ENCODE assay signal across 13 cellular contexts in genomic region chr12:22313276-22313995, GRCh38.
"Had no signal": no experiment of that assay in that cellular context is flagged by ENCODE, and none has a peak within 500 bp of the region (broad histone marks: within the 10 kb centered on the region; RNA-seq: fewer than 3 reads in every experiment).

No MANE protein-coding gene starts in this region.

- H3K9me3 Mint-ChIP-seq: activated CD8-positive, alpha-beta T cell treated with anti-CD3 and anti-CD28 coated beads for 36 hours; activated T-cell treated with anti-CD3 and anti-CD28 coated beads, Interleukin-2, amount 50 U/mL, for 4 hours; natural killer cell treated with Interleukin-12 subunit alpha and Interleukin-12 subunit beta and Interleukin-15 and Interleukin-18, amount 100 ng/mL, for 72 hours; T-helper 1 cell treated with Interleukin-12 subunit alpha and Interleukin-12 subunit beta and Interleukin-4 antibody, amounts not matched to agents 30 μg/mL and 1 μg/mL, for 36 hours had no signal

- H3K36me3 Mint-ChIP-seq: natural killer cell treated with Interleukin-12 subunit alpha and Interleukin-12 subunit beta and Interleukin-15 and Interleukin-18, amount 100 ng/mL, for 72 hours had no signal

- DNase-seq: activated CD4-positive, alpha-beta T cell treated with anti-CD3 and anti-CD28 coated beads for 36 hours; activated CD8-positive, alpha-beta T cell treated with anti-CD3 and anti-CD28 coated beads for 36 hours; activated effector memory CD4-positive, alpha-beta T cell treated with anti-CD3 and anti-CD28 coated beads, Interleukin-2, amount 50 U/mL, for 16 hours; activated T-cell treated with anti-CD3 and anti-CD28 coated beads, Interleukin-2, amount 50 U/mL, for 4 hours; kidney glomerular epithelial cell; small intestine; stimulated activated CD4-positive, alpha-beta T cell treated with anti-CD3 and anti-CD28 coated beads, Interleukin-4, amount 100 ng/mL, for 24 hours; stimulated activated naive CD4-positive, alpha-beta T cell; transverse colon had no signal

- ATAC-seq: activated CD4-positive, alpha-beta T cell treated with anti-CD3 and anti-CD28 coated beads for 36 hours; activated CD8-positive, alpha-beta T cell treated with anti-CD3 and anti-CD28 coated beads for 36 hours; activated T-cell treated with anti-CD3 and anti-CD28 coated beads, Interleukin-2, amount 50 U/mL, for 4 hours; natural killer cell treated with Interleukin-12 subunit alpha and Interleukin-12 subunit beta and Interleukin-15 and Interleukin-18, amount 100 ng/mL, for 72 hours had no signal

- H3K27me3 Mint-ChIP-seq: brain had no signal

- H3K27me3 ChIP-seq: transverse colon had no signal

- H3K4me3 ChIP-seq: transverse colon had no signal

- H3K27ac ChIP-seq: transverse colon had no signal

- H3K4me3 Mint-ChIP-seq: activated CD4-positive, alpha-beta T cell treated with anti-CD3 and anti-CD28 coated beads for 36 hours; activated CD8-positive, alpha-beta T cell treated with anti-CD3 and anti-CD28 coated beads for 36 hours; activated naive CD8-positive, alpha-beta T cell; activated T-cell treated with anti-CD3 and anti-CD28 coated beads, Interleukin-2, amount 50 U/mL, for 4 hours; brain; natural killer cell treated with Interleukin-12 subunit alpha and Interleukin-12 subunit beta and Interleukin-15 and Interleukin-18, amount 100 ng/mL, for 72 hours; T-helper 1 cell treated with Interleukin-12 subunit alpha and Interleukin-12 subunit beta and Interleukin-4 antibody, amounts not matched to agents 30 μg/mL and 1 μg/mL, for 36 hours had no signal

- H3K27ac Mint-ChIP-seq: activated CD4-positive, alpha-beta T cell treated with anti-CD3 and anti-CD28 coated beads for 36 hours; activated CD8-positive, alpha-beta T cell treated with anti-CD3 and anti-CD28 coated beads for 36 hours; activated naive CD8-positive, alpha-beta T cell; natural killer cell treated with Interleukin-12 subunit alpha and Interleukin-12 subunit beta and Interleukin-15 and Interleukin-18, amount 100 ng/mL, for 72 hours; T-helper 1 cell treated with Interleukin-12 subunit alpha and Interleukin-12 subunit beta and Interleukin-4 antibody, amounts not matched to agents 30 μg/mL and 1 μg/mL, for 36 hours had no signal

- H3K9me3 ChIP-seq: transverse colon had no signal

- H3K36me3 ChIP-seq: transverse colon had no signal
